Comparison of ENCODE assay signal across 8 cellular contexts in genomic region chr15:67840747-67841634, GRCh38. TPM values are rescaled to one million over a fixed set of nuclear protein-coding genes. Genes with fewer than 3 reads are reported as not detected.
DNase-seq lines count a peak whose midpoint lies in the region; ATAC-seq and TF ChIP-seq lines count a peak whose summit lies in the region.

No MANE protein-coding gene starts in this region.

- peaks cover 9% of the 10 kb centered on the region; the same call in 1 of the 2 replicates for H3K4me1 ChIP-seq in MM.1S (ENCODE audit: low read length)

- H3K9me3 ChIP-seq in MM.1S (replicated peaks; ENCODE audit: insufficient read depth, low read length) = no peaks in the 10 kb centered on the region

- H3F3A ChIP-seq in MM.1S (ENCODE audit: insufficient read depth, low read length) = peaks cover 17% of the 10 kb centered on the region; the same call in 1 of the 2 replicates

- DNase-seq in NCI-H1092 treated with DMSO at 0.1 percent for 48 hours (lab: John Stamatoyannopoulos, UW) = peak; percentile 42
- no peak for DNase-seq in NCI-H1092 (lab: John Stamatoyannopoulos, UW)
- no peak for DNase-seq in MM.1S
- DNase-seq in activated naive CD4-positive, alpha-beta T cell treated with anti-CD3 and anti-CD28 coated beads, Interleukin-2, amount 50 U/mL, for 72 hours (ENCODE audit: low spot score in 2 of 2) = no peak
- peak; percentile 77 for DNase-seq in hepatic stellate cell (ENCODE audit: low spot score)
- DNase-seq in retina = peak; percentile 78
- no peak for DNase-seq in cortex of kidney (lab: John Stamatoyannopoulos, UW)

- H3K4me2 ChIP-seq in MM.1S (ENCODE audit: low read depth, low read length) = peak overlapping the region; percentile 86

- H3K27ac ChIP-seq in MM.1S (ENCODE audit: low read length) = peak overlapping the region; percentile 87

- peak overlapping the region; percentile 92 for H3K4me3 ChIP-seq in MM.1S (ENCODE audit: low read length)

- no peaks in the 10 kb centered on the region for H3K79me2 ChIP-seq in MM.1S (ENCODE audit: low read length)

- TF ChIP-seq CTCF in MM.1S (IDR thresholded peaks at IDR 0.05; ENCODE audit: low read length) = no peak

- peak overlapping the region; percentile 93 for H2AFZ ChIP-seq in MM.1S (ENCODE audit: low read length)

- no peaks in the 10 kb centered on the region for H3K36me3 ChIP-seq in MM.1S (replicated peaks; ENCODE audit: insufficient read depth, low read length)

- peak in 1 of 2 donors; percentile 28 for ATAC-seq in activated naive CD4-positive, alpha-beta T cell treated with anti-CD3 and anti-CD28 coated beads, Interleukin-2, amount 50 U/mL, for 72 hours
- ATAC-seq in HG02610 (IDR thresholded peaks at IDR 0.05; ENCODE audit: unreplicated experiment) = no peak

- H3K27me3 ChIP-seq in MM.1S (replicated peaks; ENCODE audit: insufficient read depth, low read length) = no peaks in the 10 kb centered on the region

- H3K9me3 Mint-ChIP-seq in activated naive CD4-positive, alpha-beta T cell treated with anti-CD3 and anti-CD28 coated beads, Interleukin-2, amount 50 U/mL, for 72 hours = no peaks in the 10 kb centered on the region

- no peaks in the 10 kb centered on the region for H4K20me1 ChIP-seq in MM.1S (ENCODE audit: insufficient read depth, low read length)

- H3K9ac ChIP-seq in MM.1S (ENCODE audit: low read length) = peak overlapping the region; percentile 90

- no peaks in the 10 kb centered on the region for H3K9me2 ChIP-seq in MM.1S (replicated peaks; ENCODE audit: insufficient read depth, low read length)

- H3K27ac Mint-ChIP-seq in activated naive CD4-positive, alpha-beta T cell treated with anti-CD3 and anti-CD28 coated beads, Interleukin-2, amount 50 U/mL, for 72 hours = peak overlapping the region; percentile 98

- H3K36me3 Mint-ChIP-seq in activated naive CD4-positive, alpha-beta T cell treated with anti-CD3 and anti-CD28 coated beads, Interleukin-2, amount 50 U/mL, for 72 hours = peaks cover 0 to 7% of the 10 kb centered on the region in 2 donors

RNA-seq across cellular contexts. Expression of gene RNU6-1, which starts 1.1 kb away (rescaled TPM):
- not detected for total RNA-seq in activated naive CD4-positive, alpha-beta T cell treated with anti-CD3 and anti-CD28 coated beads, Interleukin-2, amount 50 U/mL, for 72 hours

RNA-seq across cellular contexts. Expression of gene SKOR1, which starts 15.7 kb away (rescaled TPM):
- total RNA-seq in activated naive CD4-positive, alpha-beta T cell treated with anti-CD3 and anti-CD28 coated beads, Interleukin-2, amount 50 U/mL, for 72 hours = under 1 TPM in 1 of 2 donors, not detected in 1; 0.16 TPM

Comparison
In these comparisons a context has a peak if more than half of its experiments do, and no peak if none do; other contexts are left out.
1. DNase-seq: peak in NCI-H1092 treated with DMSO at 0.1 percent for 48 hours (single experiment), hepatic stellate cell (single experiment) and retina (single experiment); none in NCI-H1092 (single experiment), MM.1S (single experiment), activated naive CD4-positive, alpha-beta T cell treated with anti-CD3 and anti-CD28 coated beads, Interleukin-2, amount 50 U/mL, for 72 hours (0 of 2) and cortex of kidney (single experiment).